8 cellular contexts compared by ENCODE assay signal in genomic region chr11:119168471-119169271, GRCh38. TPM values are rescaled to one million over a fixed set of nuclear protein-coding genes. Genes with fewer than 3 reads are reported as not detected.
DNase-seq lines count a peak whose midpoint lies in the region; ATAC-seq and TF ChIP-seq lines count a peak whose summit lies in the region.

NLRX1 (plus strand) TSS chr11:119168725; CDS start chr11:119171404, 2,679 bp downstream.

- no peaks in the 10 kb centered on the region for H3K36me3 ChIP-seq in Panc1 (ENCODE audit: control insufficient read depth, insufficient read depth, low read length)

- TF ChIP-seq CTCF in Panc1 (IDR thresholded peaks at IDR 0.05) (peak; percentile 98), fibroblast of pulmonary artery (IDR thresholded peaks at IDR 0.05; ENCODE audit: low read length, missing control alignments) (peak; percentile 77), nephron (IDR thresholded peaks at IDR 0.05; ENCODE audit: unreplicated experiment in 3 of 3) (peak; percentile 60 to 73 (median 68))

- H3K4me3 ChIP-seq in Panc1 (ENCODE audit: low read depth in 2 of 2, low read length in 2 of 2) (peak within 1 kb of the TSS; percentile 58 to 88), fibroblast of pulmonary artery (replicated peaks; ENCODE audit: low read depth, low read length) (peak within 1 kb of the TSS; percentile 55)

- H3K36me3 Mint-ChIP-seq in activated T-helper 17 cell treated with anti-CD3 and anti-CD28 coated beads, Interleukin-2, amount 50 U/mL, for 72 hours (ENCODE audit: low read depth): no peaks in the 10 kb centered on the region
- H3K36me3 Mint-ChIP-seq in nephron (ENCODE audit: low read depth): no peaks in the 10 kb centered on the region

- peak within 1 kb of the TSS; percentile 91 for H3K27ac Mint-ChIP-seq in activated T-helper 17 cell treated with anti-CD3 and anti-CD28 coated beads, Interleukin-2, amount 50 U/mL, for 72 hours
- H3K27ac Mint-ChIP-seq in nephron: peak within 1 kb of the TSS; percentile 86 to 92 (median 88)

- no peaks in the 10 kb centered on the region for H3K9me3 Mint-ChIP-seq in activated T-helper 17 cell treated with anti-CD3 and anti-CD28 coated beads, Interleukin-2, amount 50 U/mL, for 72 hours
- H3K9me3 Mint-ChIP-seq in nephron: no peaks in the 10 kb centered on the region

- no peaks in the 10 kb centered on the region for H3K27me3 Mint-ChIP-seq in activated T-helper 17 cell treated with anti-CD3 and anti-CD28 coated beads, Interleukin-2, amount 50 U/mL, for 72 hours
- H3K27me3 Mint-ChIP-seq in nephron (ENCODE audit: low read depth): peaks cover 7% of the 10 kb centered on the region

- no peaks in the 10 kb centered on the region for H3K9me3 ChIP-seq in Panc1 (ENCODE audit: control insufficient read depth, insufficient read depth, low read depth, low read length)

- DNase-seq in Caki2 (ENCODE audit: low read depth) (peak; percentile 73), HT-29 (ENCODE audit: low spot score) (peak; percentile 88), Panc1 (ENCODE audit: low read depth, low spot score) (peak; percentile 61), fibroblast of pulmonary artery (ENCODE audit: low read depth) (peak; percentile 84)
- peak; percentile 88 for DNase-seq in stimulated activated naive CD8-positive, alpha-beta T cell treated with anti-CD3 and anti-CD28 coated beads, Interleukin-15, Interleukin-2, amounts not matched to agents 100 U/mL and 50 U/mL, for 24 hours

- H3K4me3 Mint-ChIP-seq in activated T-helper 17 cell treated with anti-CD3 and anti-CD28 coated beads, Interleukin-2, amount 50 U/mL, for 72 hours: peak within 1 kb of the TSS; percentile 87
- peak within 1 kb of the TSS; percentile 81 to 90 (median 88) for H3K4me3 Mint-ChIP-seq in nephron

- POLR2A ChIA-PET in Panc1 (lab: Charles Lee): interaction anchor here (0.5 to 0.6 kb wide), 3 partner anchors 25 to 60 kb away, joined by 3 to 13 read pairs (median 3); no protein-coding TSS in a partner anchor

- intact Hi-C loops in Panc1 (cut with micrococcal nuclease; ENCODE audit: unreplicated experiment): no loop called here

- H3K27me3 ChIP-seq in Panc1 (ENCODE audit: control insufficient read depth, insufficient read depth, low read length): no peaks in the 10 kb centered on the region

- ATAC-seq in GM19468 (IDR thresholded peaks at IDR 0.05; ENCODE audit: extremely low read depth, unreplicated experiment) (peak; percentile 73), Panc1 (peak; percentile 94)
- peak; percentile 95 for ATAC-seq in activated T-helper 17 cell treated with anti-CD3 and anti-CD28 coated beads, Interleukin-2, amount 50 U/mL, for 72 hours (replicated peaks)
- peak; percentile 94 for ATAC-seq in stimulated activated naive CD8-positive, alpha-beta T cell treated with anti-CD3 and anti-CD28 coated beads, Interleukin-15, Interleukin-2, amounts not matched to agents 100 U/mL and 50 U/mL, for 24 hours

- peaks cover 14% of the 10 kb centered on the region for H3K4me1 ChIP-seq in Panc1 (ENCODE audit: control insufficient read depth, insufficient read depth, low read length)

- peak within 1 kb of the TSS; percentile 80 for H3K27ac ChIP-seq in Panc1 (ENCODE audit: low read length)

- no peaks in the 10 kb centered on the region for H3K4me1 Mint-ChIP-seq in activated T-helper 17 cell treated with anti-CD3 and anti-CD28 coated beads, Interleukin-2, amount 50 U/mL, for 72 hours
- H3K4me1 Mint-ChIP-seq in nephron: no peaks in the 10 kb centered on the region

- BruUV-seq in Panc1 (replicated peaks; lab: Mats Ljungman, UMichigan): no TSS peak

- CTCF ChIA-PET in Panc1 (lab: Charles Lee): interaction anchor here (0.6 kb wide), 1 partner anchor 139 kb away, joined by 5 read pairs; no protein-coding TSS in a partner anchor

- in situ Hi-C loops in Caki2 (cut with HindIII; ENCODE audit: low pct_unique_long_range_greater_than_20kb, low sequenced_read_pairs): no loop called here
- in situ Hi-C loops in Panc1 (cut with HindIII; ENCODE audit: low pct_unique_long_range_greater_than_20kb, low sequenced_read_pairs): no loop called here

RNA-seq across cellular contexts. Expression of gene NLRX1, which starts in this region (rescaled TPM):
- 35.8 and 43.3 TPM in 2 replicates for total RNA-seq in Caki2 (2014; rRNA removed; shearing (Covaris generic); ENCODE audit: low replicate concordance)
- 13.1 and 21.1 TPM in 2 replicates for total RNA-seq in HT-29 (2014; rRNA removed; shearing (Covaris generic))
- 25.2 TPM for total RNA-seq in Panc1 (2021; ENCODE audit: unreplicated experiment)
- polyA plus RNA-seq in Panc1 (2012; ENCODE audit: insufficient read length): 29.2 TPM
- 10 to 100 TPM in 1 of 2 donors, 1 to 10 TPM in 1; 9.7 to 10.3 TPM for total RNA-seq in activated T-helper 17 cell treated with anti-CD3 and anti-CD28 coated beads, Interleukin-2, amount 50 U/mL, for 72 hours

Comparison
In these comparisons a context has a peak if more than half of its experiments do, and no peak if none do; other contexts are left out.
1. Peak in every context shown above with its lines: DNase-seq, ATAC-seq, H3K4me3 ChIP-seq and H3K27ac ChIP-seq.